ENCODE assay signal across 15 cellular contexts in the genomic region with DNA sequence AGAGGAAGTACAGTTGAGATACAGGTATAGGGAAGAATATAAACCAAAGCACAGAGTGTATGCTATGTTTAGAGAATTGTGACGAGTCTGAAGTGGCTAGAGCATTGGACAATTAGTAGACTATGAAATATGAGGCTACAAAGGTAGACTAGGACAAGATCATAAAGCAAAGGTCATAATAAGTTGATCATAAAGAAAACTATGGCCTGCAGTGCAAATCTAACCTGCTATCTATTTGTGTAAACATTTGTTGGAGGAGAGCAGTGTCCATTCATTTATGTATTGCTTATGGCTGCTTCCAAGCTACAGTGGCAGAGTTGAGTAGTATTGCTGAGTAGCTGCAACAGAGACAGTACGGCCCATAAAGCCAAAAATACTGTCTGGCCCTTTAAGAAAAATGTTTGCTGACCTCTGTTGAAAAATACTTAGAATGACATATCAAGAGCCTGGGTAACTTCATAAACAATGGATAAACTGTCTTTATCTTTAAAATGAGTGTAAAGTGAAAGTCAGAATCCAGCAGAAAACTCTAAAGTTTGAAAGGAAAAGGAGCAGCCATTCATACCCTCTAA. TPM values are rescaled to one million over a fixed set of nuclear protein-coding genes. Genes with fewer than 3 reads are reported as not detected.
A peak's percentile ranks its signal among the peaks of the same experiment; 100 is the strongest.
DNase-seq lines count a peak whose midpoint lies in the region; ATAC-seq and TF ChIP-seq lines count a peak whose summit lies in the region.
"Had no signal": no experiment of that assay in that cellular context is flagged by ENCODE, and none has a peak within 500 bp of the region (broad histone marks: within the 10 kb centered on the region; RNA-seq: fewer than 3 reads in every experiment).

No MANE protein-coding gene starts in this region.

- peaks cover 2% of the 10 kb centered on the region; the same call in 1 of the 2 replicates for H3K27me3 ChIP-seq in Panc1 (ENCODE audit: control insufficient read depth, insufficient read depth, low read length)
- H3K27me3 ChIP-seq: BE2C had no signal

- ATAC-seq in Panc1 (no peak), HG02840 (IDR thresholded peaks at IDR 0.05; ENCODE audit: low FRiP score, unreplicated experiment) (no peak)
- ATAC-seq: CD8-positive, alpha-beta T cell had no signal

- POLR2A ChIA-PET in Panc1 (lab: Charles Lee) = no interaction called here

- TF ChIP-seq CTCF in CD14-positive monocyte (IDR thresholded peaks at IDR 0.05) (peak; percentile 12), Panc1 (IDR thresholded peaks at IDR 0.05) (0 out of 2 replicates have a peak, but pooled peaks have one; percentile 17), HFFc6 (IDR thresholded peaks at IDR 0.05) (no peak)

- no peaks in the 10 kb centered on the region for H3K36me3 ChIP-seq in Panc1 (ENCODE audit: control insufficient read depth, insufficient read depth, low read length)
- H3K36me3 ChIP-seq: BE2C had no signal

- in situ Hi-C loops in Panc1 (cut with HindIII; ENCODE audit: low pct_unique_long_range_greater_than_20kb, low sequenced_read_pairs) = no loop called here

- DNase-seq in CD14-positive monocyte (ENCODE audit: low spot score) (no peak), Panc1 (ENCODE audit: low read depth, low spot score) (no peak), epidermal melanocyte (ENCODE audit: insufficient read length, low spot score) (peak; percentile 44), myocyte (ENCODE audit: low read depth) (peak; percentile 1), HFFc6 (no peak)
- no peak for DNase-seq in activated CD4-positive, alpha-beta T cell treated with anti-CD3 and anti-CD28 coated beads, Interleukin-2, amount 50 U/mL, for 48 hours
- DNase-seq: BE2C; CD8-positive, alpha-beta T cell; DND-41; NCI-H146; NCI-H2081 treated with DMSO at 0.1 percent for 48 hours; NCI-H510A treated with DMSO at 0.1 percent for 48 hours; Right ventricle myocardium superior had no signal

- peaks cover 0 to 2% (median 0%) of the 10 kb centered on the region in 7 donors for H3K9me3 Mint-ChIP-seq in CD14-positive monocyte
- no peaks in the 10 kb centered on the region for H3K9me3 Mint-ChIP-seq in HFFc6
- H3K9me3 Mint-ChIP-seq: CD8-positive, alpha-beta T cell; GM23338 had no signal

- CTCF ChIA-PET in Panc1 (lab: Charles Lee) = no interaction called here

- H3K27ac Mint-ChIP-seq in CD14-positive monocyte (no peak overlapping the region), HFFc6 (no peak overlapping the region; the same call in 1 of the 2 replicates)
- H3K27ac Mint-ChIP-seq: CD8-positive, alpha-beta T cell had no signal

- intact Hi-C loops in CD14-positive monocyte (cut with micrococcal nuclease) (no loop called here), Panc1 (cut with micrococcal nuclease; ENCODE audit: unreplicated experiment) (no loop called here)

- H3K27ac ChIP-seq in Panc1 (ENCODE audit: low read length) = no peak overlapping the region

- H3K9me3 ChIP-seq in Panc1 (ENCODE audit: control insufficient read depth, insufficient read depth, low read depth, low read length) = no peaks in the 10 kb centered on the region
- H3K9me3 ChIP-seq: BE2C had no signal

- no peak overlapping the region for H3K4me3 ChIP-seq in Panc1 (ENCODE audit: low read depth in 2 of 2, low read length in 2 of 2)
- H3K4me3 ChIP-seq: GM23338 had no signal

- no TSS peak for BruUV-seq in Panc1 (replicated peaks; lab: Mats Ljungman, UMichigan)

- H3K27me3 Mint-ChIP-seq in CD14-positive monocyte (ENCODE audit: low read depth in 3 of 3) (peaks cover 3 to 7% (median 4%) of the 10 kb centered on the region in 3 donors), HFFc6 (ENCODE audit: insufficient read depth) (peaks cover 2% of the 10 kb centered on the region; the same call in 1 of the 2 replicates)

- H3K4me1 Mint-ChIP-seq in CD14-positive monocyte (no peaks in the 10 kb centered on the region), HFFc6 (ENCODE audit: low read depth) (peaks cover 19% of the 10 kb centered on the region)

- no peak overlapping the region for H3K4me3 Mint-ChIP-seq in CD14-positive monocyte
- no peak overlapping the region for H3K4me3 Mint-ChIP-seq in HFFc6
- H3K4me3 Mint-ChIP-seq: CD8-positive, alpha-beta T cell; GM23338 had no signal

- H3K36me3 Mint-ChIP-seq in CD14-positive monocyte = no peaks in the 10 kb centered on the region
- no peaks in the 10 kb centered on the region for H3K36me3 Mint-ChIP-seq in HFFc6 (ENCODE audit: low read depth)
- H3K36me3 Mint-ChIP-seq: CD8-positive, alpha-beta T cell had no signal

- no peaks in the 10 kb centered on the region for H3K4me1 ChIP-seq in Panc1 (ENCODE audit: control insufficient read depth, insufficient read depth, low read length)
- H3K4me1 ChIP-seq: BE2C had no signal

RNA-seq across cellular contexts. Expression of a gene that starts 14.5 kb away (rescaled TPM):
- not detected for polyA plus RNA-seq in CD14-positive monocyte
- total RNA-seq in Panc1 (2021; ENCODE audit: unreplicated experiment) (not detected), myocyte (not detected in 2 replicates)
- not detected for polyA plus RNA-seq in Panc1 (2012; ENCODE audit: insufficient read length)
- not detected for polyA plus RNA-seq in myocyte (2012)
- total RNA-seq in HFFc6 (2021; fragmentation: NEBNext Ultra II Directional; extraction: Animal tissue kit (Norgen Biotek cat#: 25700)) = not detected
- total RNA-seq: CD8-positive, alpha-beta T cell; GM23338; Right ventricle myocardium superior had no signal
- polyA plus RNA-seq: GM23338 had no signal

RNA-seq across cellular contexts. Expression of a gene that starts 23.5 kb away (rescaled TPM):
- polyA plus RNA-seq in CD14-positive monocyte = not detected
- total RNA-seq in Panc1 (2021; ENCODE audit: unreplicated experiment) = not detected
- polyA plus RNA-seq in Panc1 (2012; ENCODE audit: insufficient read length) = not detected
- not detected in 2 replicates for total RNA-seq in myocyte
- polyA plus RNA-seq in myocyte (2012) = not detected
- total RNA-seq in HFFc6 (2021; fragmentation: NEBNext Ultra II Directional; extraction: Animal tissue kit (Norgen Biotek cat#: 25700)) = not detected
- total RNA-seq: CD8-positive, alpha-beta T cell; GM23338 had no signal
- polyA plus RNA-seq: GM23338 had no signal

RNA-seq across cellular contexts. Expression of a gene that starts 27.7 kb away (rescaled TPM):
- polyA plus RNA-seq in CD14-positive monocyte = not detected
- not detected for total RNA-seq in Panc1 (2021; ENCODE audit: unreplicated experiment)
- not detected for polyA plus RNA-seq in Panc1 (2012; ENCODE audit: insufficient read length)
- total RNA-seq in myocyte = 0.03 and 0.05 TPM in 2 replicates
- polyA plus RNA-seq in myocyte (2012) = 0.10 TPM
- total RNA-seq in HFFc6 (2021; fragmentation: NEBNext Ultra II Directional; extraction: Animal tissue kit (Norgen Biotek cat#: 25700)) = not detected
- total RNA-seq: CD8-positive, alpha-beta T cell; GM23338 had no signal

RNA-seq across cellular contexts. Expression of a gene that starts 37.0 kb away (rescaled TPM):
- polyA plus RNA-seq in CD14-positive monocyte = not detected
- total RNA-seq in Panc1 (2021; ENCODE audit: unreplicated experiment) (not detected), myocyte (not detected in 2 replicates)
- polyA plus RNA-seq in Panc1 (2012; ENCODE audit: insufficient read length) = not detected
- not detected for polyA plus RNA-seq in myocyte (2012)
- total RNA-seq in HFFc6 (2021; fragmentation: NEBNext Ultra II Directional; extraction: Animal tissue kit (Norgen Biotek cat#: 25700)) = not detected
- total RNA-seq: CD8-positive, alpha-beta T cell; GM23338; Right ventricle myocardium superior had no signal
- polyA plus RNA-seq: GM23338 had no signal

RNA-seq across cellular contexts. Expression of a gene that starts 49.9 kb away (rescaled TPM):
- polyA plus RNA-seq in CD14-positive monocyte = not detected
- total RNA-seq in Panc1 (2021; ENCODE audit: unreplicated experiment) = not detected
- polyA plus RNA-seq in Panc1 (2012; ENCODE audit: insufficient read length) = not detected
- total RNA-seq in myocyte = not detected in 2 replicates
- polyA plus RNA-seq in myocyte (2012) = not detected
- not detected for total RNA-seq in HFFc6 (2021; fragmentation: NEBNext Ultra II Directional; extraction: Animal tissue kit (Norgen Biotek cat#: 25700))
- total RNA-seq: CD8-positive, alpha-beta T cell; GM23338; Right ventricle myocardium superior had no signal
- polyA plus RNA-seq: GM23338 had no signal

Comparison
In these comparisons a context has a peak if more than half of its experiments do, and no peak if none do; other contexts are left out.
1. DNase-seq: peak in epidermal melanocyte (single experiment) and myocyte (single experiment); none in CD14-positive monocyte (single experiment), Panc1 (single experiment), HFFc6 (single experiment) and activated CD4-positive, alpha-beta T cell treated with anti-CD3 and anti-CD28 coated beads, Interleukin-2, amount 50 U/mL, for 48 hours (0 of 2).